Comparison of ENCODE assay signal across 15 cellular contexts in genomic region chr3:194928183-194928736, GRCh38.
DNase-seq lines count a peak whose midpoint lies in the region; ATAC-seq and TF ChIP-seq lines count a peak whose summit lies in the region.
"Had no signal": no experiment of that assay in that cellular context is flagged by ENCODE, and none has a peak within 500 bp of the region (broad histone marks: within the 10 kb centered on the region; RNA-seq: fewer than 3 reads in every experiment).

No MANE protein-coding gene starts in this region.

- H3K9me3 ChIP-seq in breast epithelium (peaks cover 0 to 4% of the 10 kb centered on the region in 2 donors), RWPE2 (ENCODE audit: severe bottlenecking) (no peaks in the 10 kb centered on the region), smooth muscle cell (replicated peaks; ENCODE audit: low read depth) (no peaks in the 10 kb centered on the region)

- H4K20me1 ChIP-seq in smooth muscle cell (ENCODE audit: low read depth): no peaks in the 10 kb centered on the region

- H2AFZ ChIP-seq in smooth muscle cell (ENCODE audit: low read depth): peak overlapping the region; percentile 44

- no peak overlapping the region for H3K4me3 Mint-ChIP-seq in MCF 10A (ENCODE audit: unreplicated experiment)
- H3K4me3 Mint-ChIP-seq in activated CD4-positive, alpha-beta T cell treated with anti-CD3 and anti-CD28 coated beads, Interleukin-2, amount 10 ng/mL, durations not matched to agents 24 days and 14 days: no peak overlapping the region
- H3K4me3 Mint-ChIP-seq in progenitor cell of endocrine pancreas (ENCODE audit: low read depth): no peak overlapping the region
- H3K4me3 Mint-ChIP-seq: activated naive CD4-positive, alpha-beta T cell treated with anti-CD3 and anti-CD28 coated beads, Interleukin-2, amount 50 U/mL, for 24 hours had no signal

- no peak overlapping the region for H3K9ac ChIP-seq in smooth muscle cell (ENCODE audit: low read depth)

- CTCF ChIA-PET in MCF 10A (lab: Yijun Ruan, JAX): interaction anchor here (0.7 kb wide), 1 partner anchor 320 kb away, joined by 3 read pairs; no protein-coding TSS in a partner anchor

- BruUV-seq in MCF 10A (replicated peaks; lab: Mats Ljungman, UMichigan): no TSS peak

- DNase-seq in breast epithelium (ENCODE audit: low spot score in 2 of 2): no peak
- DNase-seq in MCF 10A (ENCODE audit: unreplicated experiment): no peak
- no peak for DNase-seq in RWPE2 (ENCODE audit: low spot score)
- DNase-seq in fibroblast of the aortic adventitia (ENCODE audit: low read depth): peak; percentile 25
- DNase-seq in smooth muscle cell (lab: John Stamatoyannopoulos, UW; ENCODE audit: unreplicated experiment): no peak
- DNase-seq in AG08396 (ENCODE audit: low spot score): no peak
- no peak for DNase-seq in activated CD4-positive, alpha-beta T cell treated with anti-CD3 and anti-CD28 coated beads, Interleukin-2, amount 10 ng/mL, durations not matched to agents 24 days and 14 days
- DNase-seq in progenitor cell of endocrine pancreas (ENCODE audit: low spot score, unreplicated experiment): no peak
- DNase-seq: cerebellar nuclear complex; NCI-H2171 treated with DMSO at 0.1 percent for 48 hours; NK-92 treated with Interleukin-12 subunit alpha and Interleukin-12 subunit beta, amount 100 ng/mL, for 24 hours had no signal

- H3K27ac ChIP-seq in breast epithelium: peak overlapping the region; percentile 29 to 82
- no peak overlapping the region for H3K27ac ChIP-seq in RWPE2 (ENCODE audit: poor library complexity, severe bottlenecking)
- H3K27ac ChIP-seq in smooth muscle cell (ENCODE audit: low read depth): peak overlapping the region; percentile 65
- H3K27ac ChIP-seq: A549, SK-N-MC had no signal

- intact Hi-C loops in breast epithelium (cut with DNase I; ENCODE audit: low total_unique reads): no loop called here
- intact Hi-C loops in MCF 10A (cut with micrococcal nuclease): no loop called here
- intact Hi-C loops in activated CD4-positive, alpha-beta T cell treated with anti-CD3 and anti-CD28 coated beads, Interleukin-2, amount 10 ng/mL, durations not matched to agents 24 days and 14 days (cut with micrococcal nuclease): no loop called here

- H3K4me2 ChIP-seq in smooth muscle cell: peak overlapping the region; percentile 40
- H3K4me2 ChIP-seq: A549 had no signal

- H3K9me3 Mint-ChIP-seq in MCF 10A (ENCODE audit: unreplicated experiment) (no peaks in the 10 kb centered on the region), progenitor cell of endocrine pancreas (ENCODE audit: low read depth) (no peaks in the 10 kb centered on the region)
- H3K9me3 Mint-ChIP-seq in activated CD4-positive, alpha-beta T cell treated with anti-CD3 and anti-CD28 coated beads, Interleukin-2, amount 10 ng/mL, durations not matched to agents 24 days and 14 days: no peaks in the 10 kb centered on the region
- H3K9me3 Mint-ChIP-seq: activated naive CD4-positive, alpha-beta T cell treated with anti-CD3 and anti-CD28 coated beads, Interleukin-2, amount 50 U/mL, for 24 hours had no signal

- no peaks in the 10 kb centered on the region for H3K79me2 ChIP-seq in smooth muscle cell (ENCODE audit: low read depth)

- H3K4me1 Mint-ChIP-seq in MCF 10A (ENCODE audit: insufficient read depth, unreplicated experiment) (peaks cover 8% of the 10 kb centered on the region), progenitor cell of endocrine pancreas (ENCODE audit: low read depth) (peaks cover 2% of the 10 kb centered on the region)
- H3K4me1 Mint-ChIP-seq in activated CD4-positive, alpha-beta T cell treated with anti-CD3 and anti-CD28 coated beads, Interleukin-2, amount 10 ng/mL, durations not matched to agents 24 days and 14 days: no peaks in the 10 kb centered on the region
- H3K4me1 Mint-ChIP-seq: activated naive CD4-positive, alpha-beta T cell treated with anti-CD3 and anti-CD28 coated beads, Interleukin-2, amount 50 U/mL, for 24 hours had no signal

- POLR2A ChIA-PET in MCF 10A (lab: Yijun Ruan, JAX): interaction anchor here (0.9 kb wide), 1 partner anchor 9 kb away, joined by 3 read pairs; no protein-coding TSS in a partner anchor

- no peak for TF ChIP-seq CTCF in breast epithelium (IDR thresholded peaks at IDR 0.05)
- no peak for TF ChIP-seq CTCF in MCF 10A (IDR thresholded peaks at IDR 0.05; ENCODE audit: unreplicated experiment)
- TF ChIP-seq CTCF in RWPE2 (IDR thresholded peaks at IDR 0.05; ENCODE audit: poor library complexity, severe bottlenecking): no peak
- no peak for TF ChIP-seq CTCF in fibroblast of the aortic adventitia (IDR thresholded peaks at IDR 0.05; ENCODE audit: insufficient read depth, low read length)
- no peak for TF ChIP-seq CTCF in smooth muscle cell (IDR thresholded peaks at IDR 0.05; ENCODE audit: borderline replicate concordance, insufficient read depth, poor library complexity, severe bottlenecking)
- no peak for TF ChIP-seq CTCF in progenitor cell of endocrine pancreas (IDR thresholded peaks at IDR 0.05; ENCODE audit: unreplicated experiment)

- peaks cover 14% of the 10 kb centered on the region for H3F3A ChIP-seq in smooth muscle cell (ENCODE audit: low read depth)

- H3K36me3 ChIP-seq in breast epithelium: no peaks in the 10 kb centered on the region
- H3K36me3 ChIP-seq in RWPE2 (ENCODE audit: low read depth): no peaks in the 10 kb centered on the region
- H3K36me3 ChIP-seq in smooth muscle cell (ENCODE audit: low read depth): no peaks in the 10 kb centered on the region

- peak; percentile 50; the same call in 1 of the 3 replicates for ATAC-seq in RWPE2 (ENCODE audit: low read depth)
- ATAC-seq: A549 had no signal

- H3K27me3 ChIP-seq in breast epithelium (no peaks in the 10 kb centered on the region), RWPE2 (ENCODE audit: insufficient read depth, poor library complexity, severe bottlenecking) (no peaks in the 10 kb centered on the region), smooth muscle cell (ENCODE audit: low read depth) (no peaks in the 10 kb centered on the region)

- peaks cover 0 to 9% of the 10 kb centered on the region in 2 donors for H3K4me1 ChIP-seq in breast epithelium
- peaks cover 8% of the 10 kb centered on the region for H3K4me1 ChIP-seq in RWPE2 (ENCODE audit: insufficient read depth, poor library complexity, severe bottlenecking)
- peaks cover 4% of the 10 kb centered on the region for H3K4me1 ChIP-seq in smooth muscle cell (ENCODE audit: low read depth)
- H3K4me1 ChIP-seq: A549 had no signal

- H3K4me3 ChIP-seq in breast epithelium (peak overlapping the region in 2 of 3 donors; percentile 23 to 52), RWPE2 (ENCODE audit: severe bottlenecking) (no peak overlapping the region), fibroblast of the aortic adventitia (ENCODE audit: low read depth, low read length) (no peak overlapping the region), smooth muscle cell (no peak overlapping the region)
- H3K4me3 ChIP-seq: A549, SK-N-MC, skin epidermis had no signal

- H3K27me3 Mint-ChIP-seq in MCF 10A (ENCODE audit: insufficient read depth, unreplicated experiment) (no peaks in the 10 kb centered on the region), progenitor cell of endocrine pancreas (peaks cover 6% of the 10 kb centered on the region)
- peaks cover 14% of the 10 kb centered on the region for H3K27me3 Mint-ChIP-seq in activated CD4-positive, alpha-beta T cell treated with anti-CD3 and anti-CD28 coated beads, Interleukin-2, amount 10 ng/mL, durations not matched to agents 24 days and 14 days

- H3K27ac Mint-ChIP-seq in MCF 10A (ENCODE audit: low read depth, unreplicated experiment) (no peak overlapping the region), progenitor cell of endocrine pancreas (no peak overlapping the region)
- no peak overlapping the region for H3K27ac Mint-ChIP-seq in activated CD4-positive, alpha-beta T cell treated with anti-CD3 and anti-CD28 coated beads, Interleukin-2, amount 10 ng/mL, durations not matched to agents 24 days and 14 days
- H3K27ac Mint-ChIP-seq: activated naive CD4-positive, alpha-beta T cell treated with anti-CD3 and anti-CD28 coated beads, Interleukin-2, amount 50 U/mL, for 24 hours had no signal

- WGBS in smooth muscle cell (ENCODE audit: low lambda C conversion rate): 40% methylated on average over 2 of the region's 2 CpGs

- TF ChIP-seq POLR2A in breast epithelium (IDR thresholded peaks at IDR 0.05): no peak

- no peaks in the 10 kb centered on the region for H3K36me3 Mint-ChIP-seq in MCF 10A (ENCODE audit: insufficient read depth, unreplicated experiment)
- H3K36me3 Mint-ChIP-seq in activated CD4-positive, alpha-beta T cell treated with anti-CD3 and anti-CD28 coated beads, Interleukin-2, amount 10 ng/mL, durations not matched to agents 24 days and 14 days (ENCODE audit: low read depth): no peaks in the 10 kb centered on the region
- no peaks in the 10 kb centered on the region for H3K36me3 Mint-ChIP-seq in progenitor cell of endocrine pancreas (ENCODE audit: insufficient read depth)
- H3K36me3 Mint-ChIP-seq: activated naive CD4-positive, alpha-beta T cell treated with anti-CD3 and anti-CD28 coated beads, Interleukin-2, amount 50 U/mL, for 24 hours had no signal

Comparison
In these comparisons a context has a peak if more than half of its experiments do, and no peak if none do; other contexts are left out.
1. H3K4me3 ChIP-seq: peak in breast epithelium (2 of 3); none in RWPE2 (single experiment), fibroblast of the aortic adventitia (single experiment) and smooth muscle cell (single experiment).